ENCODE assay signal across 14 cellular contexts in the genomic region with DNA sequence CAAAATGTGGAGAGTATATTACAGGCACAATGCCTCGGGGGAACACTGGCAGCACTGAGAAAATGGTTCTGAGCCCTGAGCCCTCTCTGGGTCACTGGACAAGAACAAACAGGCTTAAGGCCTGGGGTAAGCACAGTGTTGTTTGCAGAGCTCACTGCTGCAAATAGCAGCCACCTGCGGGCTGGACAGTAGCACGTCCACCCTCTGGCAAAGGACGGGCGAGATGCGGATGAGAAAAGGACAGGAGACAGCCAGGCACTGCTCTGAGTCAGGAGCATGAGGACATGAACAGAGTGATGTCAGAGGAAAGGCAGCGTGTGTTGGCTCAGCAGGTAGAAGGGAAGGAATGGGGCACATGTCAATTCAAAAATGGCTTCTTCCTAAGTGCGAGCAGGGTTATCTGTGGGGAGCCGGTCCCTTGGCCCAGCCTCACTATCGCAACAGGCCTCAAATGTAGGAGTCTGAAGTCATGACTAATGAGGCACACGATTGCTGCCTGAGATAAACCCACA. TPM values are rescaled to one million over a fixed set of nuclear protein-coding genes. Genes with fewer than 3 reads are reported as not detected.
DNase-seq lines count a peak whose midpoint lies in the region; ATAC-seq and TF ChIP-seq lines count a peak whose summit lies in the region.
"Had no signal": no experiment of that assay in that cellular context is flagged by ENCODE, and none has a peak within 500 bp of the region (broad histone marks: within the 10 kb centered on the region; RNA-seq: fewer than 3 reads in every experiment).

No MANE protein-coding gene starts in this region.

- H3K9me2 ChIP-seq in GM23338 (ENCODE audit: insufficient read depth) = peaks cover 8% of the 10 kb centered on the region; the same call in 1 of the 2 replicates

- H4K20me1 ChIP-seq in GM23338 (replicated peaks; ENCODE audit: insufficient read depth) = no peaks in the 10 kb centered on the region

- peak; percentile 11 for DNase-seq in GM23338 (ENCODE audit: low spot score)
- no peak for DNase-seq in RWPE2 (ENCODE audit: low spot score)
- peak; percentile 27 for DNase-seq in epithelial cell of proximal tubule (ENCODE audit: low read depth)
- DNase-seq in omental fat pad (ENCODE audit: low spot score) = no peak
- no peak for DNase-seq in sigmoid colon
- DNase-seq in activated T-cell treated with anti-CD3 and anti-CD28 coated beads, Interleukin-2, amount 50 U/mL, for 72 hours = no peak
- no peak for DNase-seq in activated CD4-positive, alpha-beta T cell treated with anti-CD3 and anti-CD28 coated beads, Interleukin-2, amount 50 U/mL, for 1 hour
- no peak for DNase-seq in activated CD8-positive, alpha-beta T cell treated with anti-CD3 and anti-CD28 coated beads, Interleukin-2, amount 10 ng/mL, durations not matched to agents 7 days and 5 days
- DNase-seq: activated gamma-delta T cell treated with Interleukin-2 at 50 U/mL for 16 hours, HFFc6, MV-4-11, NCI-H345, RPMI8226, T1000 had no signal

- H3K36me3 Mint-ChIP-seq in GM23338 (ENCODE audit: low read depth) = no peaks in the 10 kb centered on the region
- no peaks in the 10 kb centered on the region for H3K36me3 Mint-ChIP-seq in activated T-cell treated with anti-CD3 and anti-CD28 coated beads, Interleukin-2, amount 50 U/mL, for 72 hours (ENCODE audit: insufficient read depth in 2 of 2)
- H3K36me3 Mint-ChIP-seq in activated CD8-positive, alpha-beta T cell treated with anti-CD3 and anti-CD28 coated beads, Interleukin-2, amount 10 ng/mL, durations not matched to agents 7 days and 5 days (ENCODE audit: low read depth) = no peaks in the 10 kb centered on the region

- H3K4me1 Mint-ChIP-seq in GM23338 = peaks cover 6% of the 10 kb centered on the region; the same call in 2 of the 3 replicates
- H3K4me1 Mint-ChIP-seq in activated T-cell treated with anti-CD3 and anti-CD28 coated beads, Interleukin-2, amount 50 U/mL, for 72 hours (ENCODE audit: low read depth) = no peaks in the 10 kb centered on the region
- H3K4me1 Mint-ChIP-seq in activated CD8-positive, alpha-beta T cell treated with anti-CD3 and anti-CD28 coated beads, Interleukin-2, amount 10 ng/mL, durations not matched to agents 7 days and 5 days (ENCODE audit: low read depth) = no peaks in the 10 kb centered on the region

- CTCF ChIA-PET in activated CD8-positive, alpha-beta T cell treated with anti-CD3 and anti-CD28 coated beads, Interleukin-2, amount 10 ng/mL, durations not matched to agents 7 days and 5 days (lab: Charles Lee) = no interaction called here

- no peak for TF ChIP-seq CTCF in GM23338 (conservative IDR thresholded peaks at IDR 0.05; ENCODE audit: low read depth in 2 of 2)
- TF ChIP-seq CTCF in RWPE2 (IDR thresholded peaks at IDR 0.05; ENCODE audit: poor library complexity, severe bottlenecking) = no peak
- TF ChIP-seq CTCF in epithelial cell of proximal tubule (conservative IDR thresholded peaks at IDR 0.05; ENCODE audit: low read depth, low read length) = no peak
- no peak for TF ChIP-seq CTCF in omental fat pad (IDR thresholded peaks at IDR 0.05)
- TF ChIP-seq CTCF in sigmoid colon (IDR thresholded peaks at IDR 0.05) = no peak

- ATAC-seq in GM23338 (peak; percentile 48), RWPE2 (ENCODE audit: low read depth) (peak; percentile 31; the same call in 1 of the 3 replicates), omental fat pad (ENCODE audit: low FRiP score) (peak; percentile 68)
- no peak for ATAC-seq in activated T-cell treated with anti-CD3 and anti-CD28 coated beads, Interleukin-2, amount 50 U/mL, for 72 hours (replicated peaks in 1 of 2)
- ATAC-seq in activated CD8-positive, alpha-beta T cell treated with anti-CD3 and anti-CD28 coated beads, Interleukin-2, amount 10 ng/mL, durations not matched to agents 7 days and 5 days = no peak

- H3K36me3 ChIP-seq in GM23338 (ENCODE audit: insufficient read depth) = no peaks in the 10 kb centered on the region
- H3K36me3 ChIP-seq in RWPE2 (ENCODE audit: low read depth) = no peaks in the 10 kb centered on the region
- no peaks in the 10 kb centered on the region for H3K36me3 ChIP-seq in sigmoid colon

- H3K79me2 ChIP-seq in GM23338 (replicated peaks; ENCODE audit: insufficient read depth) = no peaks in the 10 kb centered on the region

- 0 out of 2 replicates have a peak overlapping the region, but pooled peaks have one; percentile 47 for H2AFZ ChIP-seq in GM23338

- intact Hi-C loops in sigmoid colon (cut with DNase I) = no loop called here

- WGBS in sigmoid colon, 2 donors = 94 to 95% methylated on average over 11 of the region's 11 CpGs

- H3K9me3 ChIP-seq in RWPE2 (ENCODE audit: severe bottlenecking) (no peaks in the 10 kb centered on the region), sigmoid colon (no peaks in the 10 kb centered on the region)

- no peaks in the 10 kb centered on the region for H3F3A ChIP-seq in GM23338 (replicated peaks; ENCODE audit: low read depth)

- no peaks in the 10 kb centered on the region for H3K9me3 Mint-ChIP-seq in GM23338
- no peaks in the 10 kb centered on the region for H3K9me3 Mint-ChIP-seq in activated T-cell treated with anti-CD3 and anti-CD28 coated beads, Interleukin-2, amount 50 U/mL, for 72 hours
- H3K9me3 Mint-ChIP-seq in activated CD8-positive, alpha-beta T cell treated with anti-CD3 and anti-CD28 coated beads, Interleukin-2, amount 10 ng/mL, durations not matched to agents 7 days and 5 days (ENCODE audit: insufficient read depth) = no peaks in the 10 kb centered on the region
- H3K9me3 Mint-ChIP-seq: HFFc6 had no signal

- H3K4me2 ChIP-seq in GM23338 = no peak overlapping the region

- H3K27me3 ChIP-seq in GM23338 (ENCODE audit: insufficient read depth) (no peaks in the 10 kb centered on the region), RWPE2 (ENCODE audit: insufficient read depth, poor library complexity, severe bottlenecking) (no peaks in the 10 kb centered on the region), sigmoid colon (no peaks in the 10 kb centered on the region)

- no peak overlapping the region; the same call in 1 of the 2 replicates for H3K27ac Mint-ChIP-seq in GM23338
- no peak overlapping the region for H3K27ac Mint-ChIP-seq in activated T-cell treated with anti-CD3 and anti-CD28 coated beads, Interleukin-2, amount 50 U/mL, for 72 hours
- H3K27ac Mint-ChIP-seq in activated CD8-positive, alpha-beta T cell treated with anti-CD3 and anti-CD28 coated beads, Interleukin-2, amount 10 ng/mL, durations not matched to agents 7 days and 5 days = no peak overlapping the region
- H3K27ac Mint-ChIP-seq: HFFc6 had no signal

- TF ChIP-seq EP300 in sigmoid colon (IDR thresholded peaks at IDR 0.05) = no peak

- H3K27me3 Mint-ChIP-seq in GM23338 (ENCODE audit: insufficient read depth, low read depth, poor library complexity) = peaks cover 9% of the 10 kb centered on the region
- H3K27me3 Mint-ChIP-seq in activated T-cell treated with anti-CD3 and anti-CD28 coated beads, Interleukin-2, amount 50 U/mL, for 72 hours (ENCODE audit: low read depth) = no peaks in the 10 kb centered on the region
- no peaks in the 10 kb centered on the region for H3K27me3 Mint-ChIP-seq in activated CD8-positive, alpha-beta T cell treated with anti-CD3 and anti-CD28 coated beads, Interleukin-2, amount 10 ng/mL, durations not matched to agents 7 days and 5 days (ENCODE audit: low read depth)

- no peaks in the 10 kb centered on the region for H3K4me1 ChIP-seq in GM23338 (ENCODE audit: insufficient read depth)
- H3K4me1 ChIP-seq in RWPE2 (ENCODE audit: insufficient read depth, poor library complexity, severe bottlenecking) = no peaks in the 10 kb centered on the region
- peaks cover 0 to 6% (median 2%) of the 10 kb centered on the region in 4 donors for H3K4me1 ChIP-seq in sigmoid colon

- H3K4me3 ChIP-seq in GM23338 (no peak overlapping the region), RWPE2 (ENCODE audit: severe bottlenecking) (no peak overlapping the region), epithelial cell of proximal tubule (ENCODE audit: low read depth, low read length) (no peak overlapping the region), sigmoid colon (no peak overlapping the region)

- TF ChIP-seq POLR2A in sigmoid colon (IDR thresholded peaks at IDR 0.05) = no peak

- H3K4me3 Mint-ChIP-seq in GM23338 = no peak overlapping the region
- H3K4me3 Mint-ChIP-seq in activated T-cell treated with anti-CD3 and anti-CD28 coated beads, Interleukin-2, amount 50 U/mL, for 72 hours = no peak overlapping the region
- H3K4me3 Mint-ChIP-seq in activated CD8-positive, alpha-beta T cell treated with anti-CD3 and anti-CD28 coated beads, Interleukin-2, amount 10 ng/mL, durations not matched to agents 7 days and 5 days = no peak overlapping the region
- H3K4me3 Mint-ChIP-seq: HFFc6 had no signal

- H3K27ac ChIP-seq in GM23338 (ENCODE audit: low read depth) = no peak overlapping the region
- no peak overlapping the region for H3K27ac ChIP-seq in RWPE2 (ENCODE audit: poor library complexity, severe bottlenecking)
- H3K27ac ChIP-seq in sigmoid colon = no peak overlapping the region

- POLR2A ChIA-PET in activated CD8-positive, alpha-beta T cell treated with anti-CD3 and anti-CD28 coated beads, Interleukin-2, amount 10 ng/mL, durations not matched to agents 7 days and 5 days (lab: Charles Lee) = no interaction called here

TF ChIP-seq in GM23338, 12 proteins besides CTCF, POLR2A, EP300 and RAD21:
- no peak for TF ChIP-seq EZH2phosphoT487 (IDR thresholded peaks at IDR 0.05; ENCODE audit: unreplicated experiment)
- no peak for TF ChIP-seq CREB1 (CRISPR knock-in tag; IDR thresholded peaks at IDR 0.05; ENCODE audit: low read depth)
- TF ChIP-seq JUNB (IDR thresholded peaks at IDR 0.05; ENCODE audit: unreplicated experiment) = no peak
- TF ChIP-seq ZNF331 (CRISPR knock-in tag; IDR thresholded peaks at IDR 0.05; ENCODE audit: low read depth) = no peak

RNA-seq across cellular contexts. Expression of a gene that starts 25.9 kb away (rescaled TPM):
- total RNA-seq in GM23338 (2014; rRNA removed; shearing (Covaris generic)) = 8.2 and 13.7 TPM in 2 replicates
- polyA plus RNA-seq in GM23338 (2016; fragmentation: Nextera tagmentation; extraction: Ambion mirVana) (4.9 and 6.2 TPM in 2 replicates), sigmoid colon (under 1 TPM in 2 of 3 donors, not detected in 1; 0.60 TPM)
- total RNA-seq in epithelial cell of proximal tubule (under 0.01 and 0.07 TPM in 2 replicates), omental fat pad (1 to 10 TPM; 1.2 to 3.6 (median 2.3) TPM), sigmoid colon (1 to 10 TPM in 1 of 4 donors, under 1 TPM in 3; under 0.01 to 1.4 (median 0.59) TPM)
- 1 to 10 TPM; 1.1 to 1.2 TPM for total RNA-seq in activated T-cell treated with anti-CD3 and anti-CD28 coated beads, Interleukin-2, amount 50 U/mL, for 72 hours
- under 1 TPM; 0.31 to 0.40 TPM for total RNA-seq in activated CD8-positive, alpha-beta T cell treated with anti-CD3 and anti-CD28 coated beads, Interleukin-2, amount 10 ng/mL, durations not matched to agents 7 days and 5 days

Comparison
In these comparisons a context has a peak if more than half of its experiments do, and no peak if none do; other contexts are left out.
1. ATAC-seq: peak in GM23338 (single experiment), RWPE2 (single experiment) and omental fat pad (single experiment); none in activated T-cell treated with anti-CD3 and anti-CD28 coated beads, Interleukin-2, amount 50 U/mL, for 72 hours (0 of 2) and activated CD8-positive, alpha-beta T cell treated with anti-CD3 and anti-CD28 coated beads, Interleukin-2, amount 10 ng/mL, durations not matched to agents 7 days and 5 days (single experiment).
2. DNase-seq: peak in GM23338 (single experiment) and epithelial cell of proximal tubule (single experiment); none in RWPE2 (single experiment), omental fat pad (single experiment), sigmoid colon (single experiment), activated T-cell treated with anti-CD3 and anti-CD28 coated beads, Interleukin-2, amount 50 U/mL, for 72 hours (0 of 2), activated CD4-positive, alpha-beta T cell treated with anti-CD3 and anti-CD28 coated beads, Interleukin-2, amount 50 U/mL, for 1 hour (single experiment) and activated CD8-positive, alpha-beta T cell treated with anti-CD3 and anti-CD28 coated beads, Interleukin-2, amount 10 ng/mL, durations not matched to agents 7 days and 5 days (single experiment).